In the genomic region with DNA sequence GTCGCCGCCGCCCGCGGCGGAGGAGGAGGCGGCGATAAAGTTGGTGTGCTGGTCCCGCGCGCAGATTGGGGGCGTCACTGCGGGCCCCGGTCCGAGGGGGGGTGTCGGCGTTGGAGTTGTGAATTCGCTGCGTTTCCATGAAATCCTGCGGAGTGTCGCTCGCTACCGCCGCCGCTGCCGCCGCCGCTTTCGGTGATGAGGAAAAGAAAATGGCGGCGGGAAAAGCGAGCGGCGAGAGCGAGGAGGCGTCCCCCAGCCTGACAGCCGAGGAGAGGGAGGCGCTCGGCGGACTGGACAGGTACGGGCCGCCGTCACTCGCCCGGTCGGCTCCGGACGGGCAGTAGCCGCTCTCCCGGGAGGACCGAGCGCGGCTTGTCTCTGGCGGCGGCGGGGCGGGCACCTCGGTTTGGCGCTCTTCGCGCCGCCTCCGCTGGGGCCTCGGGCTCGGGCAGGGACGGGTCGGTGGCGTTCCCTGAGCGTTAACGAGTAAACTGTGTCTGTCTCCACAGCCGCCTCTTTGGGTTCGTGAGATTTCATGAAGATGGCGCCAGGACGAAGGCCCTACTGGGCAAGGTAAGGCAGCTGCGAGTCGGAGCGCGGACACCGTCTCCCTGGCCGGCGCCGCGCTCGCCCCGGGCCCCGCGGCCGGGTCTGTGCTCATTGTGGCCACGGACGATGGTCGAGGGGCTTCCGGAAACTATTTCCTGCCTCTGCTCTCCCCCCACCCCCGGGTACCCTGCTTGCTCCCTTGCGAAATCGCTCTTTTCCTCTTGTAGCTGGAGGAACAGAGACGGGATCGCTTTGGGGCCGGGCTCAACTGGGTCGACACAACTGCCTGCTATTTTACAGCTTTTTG, we compare ENCODE assay signal across 7 cellular contexts. TPM values are rescaled to one million over a fixed set of nuclear protein-coding genes. Genes with fewer than 3 reads are reported as not detected.
A peak's percentile ranks its signal among the peaks of the same experiment; 100 is the strongest.
DNase-seq lines count a peak whose midpoint lies in the region; ATAC-seq and TF ChIP-seq lines count a peak whose summit lies in the region.

No MANE protein-coding gene starts in this region.

- peak overlapping the region; percentile 94 for H3K4me2 ChIP-seq in SU-DHL-6 (ENCODE audit: low read depth, low read length, poor library complexity, severe bottlenecking)

- peaks cover 3% of the 10 kb centered on the region; the same call in 1 of the 2 replicates for H3K36me3 ChIP-seq in HUES48 (ENCODE audit: control insufficient read depth, insufficient read depth, low read length)
- no peaks in the 10 kb centered on the region for H3K36me3 ChIP-seq in SU-DHL-6 (ENCODE audit: low read length)
- H3K36me3 ChIP-seq in adrenal gland (replicated peaks in 1 of 2): no peaks in the 10 kb centered on the region
- H3K36me3 ChIP-seq in psoas muscle (ENCODE audit: insufficient read depth in 1 of 2, low read depth in 1 of 2): no peaks in the 10 kb centered on the region

- TF ChIP-seq POLR2A in GM18505 (IDR thresholded peaks at IDR 0.05; ENCODE audit: borderline replicate concordance, extremely low read depth, insufficient read depth, insufficient read length) (peak; percentile 58), adrenal gland (IDR thresholded peaks at IDR 0.05) (peak in 1 of 2 donors; percentile 12)

- H3K27me3 ChIP-seq in HUES48 (ENCODE audit: control insufficient read depth, insufficient read depth, low read length) (no peaks in the 10 kb centered on the region), SU-DHL-6 (ENCODE audit: low read length) (no peaks in the 10 kb centered on the region), adrenal gland (no peaks in the 10 kb centered on the region), psoas muscle (ENCODE audit: insufficient read depth in 3 of 3, low read length in 2 of 3) (no peaks in the 10 kb centered on the region)

- H3K9ac ChIP-seq in HUES48 (ENCODE audit: low read depth, low read length) (peak overlapping the region; percentile 89), SU-DHL-6 (ENCODE audit: low read length) (peak overlapping the region; percentile 70)

- peaks cover 64% of the 10 kb centered on the region for H3K79me2 ChIP-seq in SU-DHL-6 (ENCODE audit: insufficient read depth, low read length)

- H2AFZ ChIP-seq in SU-DHL-6 (ENCODE audit: low read depth, low read length, severe bottlenecking): peak overlapping the region; percentile 74

- ATAC-seq in GM18505 (IDR thresholded peaks at IDR 0.05; ENCODE audit: unreplicated experiment) (peak; percentile 11), left ventricle myocardium superior (peak; percentile 27), psoas muscle (peak; percentile 34 to 50 (median 46)), GM19328 (IDR thresholded peaks at IDR 0.05; ENCODE audit: unreplicated experiment) (no peak)

- peak; percentile 49 to 73 (median 69) for DNase-seq in adrenal gland
- DNase-seq in left ventricle myocardium superior: peak; percentile 72
- DNase-seq in psoas muscle: peak; percentile 64 to 83

- intact Hi-C loops in adrenal gland (cut with DNase I): no loop called here
- intact Hi-C loops in left ventricle myocardium superior (cut with micrococcal nuclease): no loop called here
- intact Hi-C loops in psoas muscle (cut with DNase I): loop anchor here (5.0 to 10.0 kb wide), 2 partner anchors 199 to 329 kb away; partner anchors contain the start of gene FUNDC1 (in 1 of the 2)

- no peaks in the 10 kb centered on the region for H3K9me2 ChIP-seq in SU-DHL-6 (replicated peaks; ENCODE audit: insufficient read depth, low read length)

- H3K9me3 ChIP-seq in HUES48 (ENCODE audit: control insufficient read depth, insufficient read depth, low read length): peaks cover 26% of the 10 kb centered on the region
- no peaks in the 10 kb centered on the region for H3K9me3 ChIP-seq in SU-DHL-6 (ENCODE audit: insufficient read depth, low read length)
- no peaks in the 10 kb centered on the region for H3K9me3 ChIP-seq in adrenal gland (replicated peaks in 1 of 3)
- H3K9me3 ChIP-seq in psoas muscle: no peaks in the 10 kb centered on the region

- peak overlapping the region; percentile 86 for H3K4me3 ChIP-seq in HUES48 (ENCODE audit: low read depth, low read length)
- H3K4me3 ChIP-seq in SU-DHL-6 (ENCODE audit: insufficient read depth, low read length, poor library complexity, severe bottlenecking): peak overlapping the region; percentile 80
- H3K4me3 ChIP-seq in adrenal gland: peak overlapping the region; percentile 28 to 92 (median 76)
- H3K4me3 ChIP-seq in psoas muscle: peak overlapping the region; percentile 88

- TF ChIP-seq CTCF in SU-DHL-6 (IDR thresholded peaks at IDR 0.05; ENCODE audit: insufficient read depth, low read length, poor library complexity, severe bottlenecking) (no peak), adrenal gland (IDR thresholded peaks at IDR 0.05) (peak in 1 of 6 experiments; percentile 13), psoas muscle (IDR thresholded peaks at IDR 0.05) (no peak)

- peaks cover 9% of the 10 kb centered on the region; the same call in 1 of the 2 replicates for H3F3A ChIP-seq in SU-DHL-6 (ENCODE audit: insufficient read depth)

- H3K27ac ChIP-seq in HUES48 (ENCODE audit: low read depth, low read length) (peak overlapping the region; percentile 96), SU-DHL-6 (ENCODE audit: low read depth, low read length) (peak overlapping the region; percentile 75), adrenal gland (peak overlapping the region; percentile 92 to 98 (median 97)), psoas muscle (peak overlapping the region; percentile 92)

- WGBS in adrenal gland, 4 donors: 0 to 1% (median 0%) methylated on average over 37 to 99 of the region's 99 CpGs; no CpG with 5 or more reads in 1 of the 4 donors
- 0% methylated on average over 17 to 98 of the region's 99 CpGs for WGBS in psoas muscle, 3 donors

- H3K4me1 ChIP-seq in HUES48 (ENCODE audit: control insufficient read depth, insufficient read depth, low read length) (peaks cover 4% of the 10 kb centered on the region; the same call in 1 of the 2 replicates), adrenal gland (replicated peaks in 1 of 2) (peaks cover 4 to 50% of the 10 kb centered on the region in 2 donors), psoas muscle (peaks cover 30% of the 10 kb centered on the region)

- 0 out of 2 replicates have a peak, but pooled peaks cover 2% of the 10 kb centered on the region for H4K20me1 ChIP-seq in SU-DHL-6 (ENCODE audit: low read depth, low read length)

RNA-seq across cellular contexts. Expression of gene KDM6A, which starts 0.7 kb away (rescaled TPM):
- total RNA-seq in adrenal gland: 10 to 100 TPM; 20.1 to 37.9 (median 27.3) TPM
- polyA plus RNA-seq in adrenal gland: 10 to 100 TPM in 2 of 3 donors, 1 to 10 TPM in 1; 4.1 to 16.5 (median 15.8) TPM
- 13.5 TPM for total RNA-seq in left ventricle myocardium superior
- 10 to 100 TPM; 13.2 to 21.3 (median 15.9) TPM for total RNA-seq in psoas muscle
- 1 to 10 TPM; 3.6 to 6.9 (median 6.4) TPM for polyA plus RNA-seq in psoas muscle

RNA-seq across cellular contexts. Expression of gene DUSP21, which starts 29.8 kb away (rescaled TPM):
- total RNA-seq in adrenal gland: not detected
- polyA plus RNA-seq in adrenal gland: not detected
- total RNA-seq in left ventricle myocardium superior: not detected
- total RNA-seq in psoas muscle: not detected
- not detected for polyA plus RNA-seq in psoas muscle

Comparison
In these comparisons a context has a peak if more than half of its experiments do, and no peak if none do; other contexts are left out.
1. intact Hi-C loops: an anchor here in psoas muscle (5.0 to 10.0 kb wide); none called in adrenal gland and left ventricle myocardium superior.